2 cellular contexts compared by ENCODE assay signal in the genomic region with DNA sequence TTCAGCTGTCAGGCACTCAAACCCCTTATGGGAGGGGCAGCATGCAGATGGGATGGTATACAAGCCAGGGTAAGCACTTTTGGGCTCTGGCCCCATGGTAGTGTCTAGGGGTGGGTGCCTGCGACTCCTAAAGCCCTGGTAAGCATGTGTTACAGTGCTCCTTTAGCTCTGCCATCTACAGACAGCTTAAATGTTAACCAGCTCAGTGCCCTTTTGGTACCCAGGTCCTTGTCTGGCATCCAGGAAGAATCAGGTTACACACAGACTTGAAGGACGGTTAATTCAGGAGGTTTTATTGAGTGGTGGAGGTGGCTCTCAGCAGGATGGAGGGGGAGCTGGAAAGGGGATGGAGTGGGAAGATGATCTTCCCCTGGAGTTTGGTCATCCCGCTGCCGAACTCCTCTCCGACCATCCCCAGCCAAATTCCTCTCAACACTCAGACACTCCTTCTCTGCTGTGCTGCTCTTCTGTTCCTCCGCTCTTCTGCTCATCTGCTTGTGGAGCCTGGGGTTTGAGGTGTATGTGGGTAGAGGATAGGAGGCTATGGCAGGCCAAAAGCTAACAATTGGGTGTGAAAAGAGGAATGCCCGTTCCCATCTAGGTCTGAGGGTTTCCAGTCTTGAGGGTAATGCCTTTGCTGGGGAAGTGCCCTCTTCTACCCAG.
TF ChIP-seq lines count a peak whose summit lies in the region.

No MANE protein-coding gene starts in this region.

TF ChIP-seq in liver, 16 proteins besides CTCF, POLR2A, EP300 and RAD21 (continued from another document):
- TF ChIP-seq JUND (IDR thresholded peaks at IDR 0.05) (no peak), YY1 (IDR thresholded peaks at IDR 0.05) (no peak), RXRA (IDR thresholded peaks at IDR 0.05) (peak; percentile 20 to 44), GABPA (IDR thresholded peaks at IDR 0.05 in 1 of 2, conservative IDR thresholded peaks at IDR 0.05 in 1 of 2) (no peak), HNF4A (conservative IDR thresholded peaks at IDR 0.05) (peak; percentile 57 to 66), FOXA2 (IDR thresholded peaks at IDR 0.05) (no peak), EGR1 (IDR thresholded peaks at IDR 0.05; ENCODE audit: low read depth in 2 of 2) (no peak)
- TF ChIP-seq, protein P1, sequence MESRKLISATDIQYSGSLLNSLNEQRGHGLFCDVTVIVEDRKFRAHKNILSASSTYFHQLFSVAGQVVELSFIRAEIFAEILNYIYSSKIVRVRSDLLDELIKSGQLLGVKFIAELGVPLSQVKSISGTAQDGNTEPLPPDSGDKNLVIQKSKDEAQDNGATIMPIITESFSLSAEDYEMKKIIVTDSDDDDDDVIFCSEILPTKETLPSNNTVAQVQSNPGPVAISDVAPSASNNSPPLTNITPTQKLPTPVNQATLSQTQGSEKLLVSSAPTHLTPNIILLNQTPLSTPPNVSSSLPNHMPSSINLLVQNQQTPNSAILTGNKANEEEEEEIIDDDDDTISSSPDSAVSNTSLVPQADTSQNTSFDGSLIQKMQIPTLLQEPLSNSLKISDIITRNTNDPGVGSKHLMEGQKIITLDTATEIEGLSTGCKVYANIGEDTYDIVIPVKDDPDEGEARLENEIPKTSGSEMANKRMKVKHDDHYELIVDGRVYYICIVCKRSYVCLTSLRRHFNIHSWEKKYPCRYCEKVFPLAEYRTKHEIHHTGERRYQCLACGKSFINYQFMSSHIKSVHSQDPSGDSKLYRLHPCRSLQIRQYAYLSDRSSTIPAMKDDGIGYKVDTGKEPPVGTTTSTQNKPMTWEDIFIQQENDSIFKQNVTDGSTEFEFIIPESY (IDR thresholded peaks at IDR 0.05): no peak
- TF ChIP-seq, protein P2, sequence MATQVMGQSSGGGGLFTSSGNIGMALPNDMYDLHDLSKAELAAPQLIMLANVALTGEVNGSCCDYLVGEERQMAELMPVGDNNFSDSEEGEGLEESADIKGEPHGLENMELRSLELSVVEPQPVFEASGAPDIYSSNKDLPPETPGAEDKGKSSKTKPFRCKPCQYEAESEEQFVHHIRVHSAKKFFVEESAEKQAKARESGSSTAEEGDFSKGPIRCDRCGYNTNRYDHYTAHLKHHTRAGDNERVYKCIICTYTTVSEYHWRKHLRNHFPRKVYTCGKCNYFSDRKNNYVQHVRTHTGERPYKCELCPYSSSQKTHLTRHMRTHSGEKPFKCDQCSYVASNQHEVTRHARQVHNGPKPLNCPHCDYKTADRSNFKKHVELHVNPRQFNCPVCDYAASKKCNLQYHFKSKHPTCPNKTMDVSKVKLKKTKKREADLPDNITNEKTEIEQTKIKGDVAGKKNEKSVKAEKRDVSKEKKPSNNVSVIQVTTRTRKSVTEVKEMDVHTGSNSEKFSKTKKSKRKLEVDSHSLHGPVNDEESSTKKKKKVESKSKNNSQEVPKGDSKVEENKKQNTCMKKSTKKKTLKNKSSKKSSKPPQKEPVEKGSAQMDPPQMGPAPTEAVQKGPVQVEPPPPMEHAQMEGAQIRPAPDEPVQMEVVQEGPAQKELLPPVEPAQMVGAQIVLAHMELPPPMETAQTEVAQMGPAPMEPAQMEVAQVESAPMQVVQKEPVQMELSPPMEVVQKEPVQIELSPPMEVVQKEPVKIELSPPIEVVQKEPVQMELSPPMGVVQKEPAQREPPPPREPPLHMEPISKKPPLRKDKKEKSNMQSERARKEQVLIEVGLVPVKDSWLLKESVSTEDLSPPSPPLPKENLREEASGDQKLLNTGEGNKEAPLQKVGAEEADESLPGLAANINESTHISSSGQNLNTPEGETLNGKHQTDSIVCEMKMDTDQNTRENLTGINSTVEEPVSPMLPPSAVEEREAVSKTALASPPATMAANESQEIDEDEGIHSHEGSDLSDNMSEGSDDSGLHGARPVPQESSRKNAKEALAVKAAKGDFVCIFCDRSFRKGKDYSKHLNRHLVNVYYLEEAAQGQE (IDR thresholded peaks at IDR 0.05): no peak
TF ChIP-seq in liver: peak in this region for 3.

TF ChIP-seq in HepG2, 621 proteins besides CTCF, POLR2A, EP300 and RAD21 (continued from another document):
- TF ChIP-seq, protein P3, sequence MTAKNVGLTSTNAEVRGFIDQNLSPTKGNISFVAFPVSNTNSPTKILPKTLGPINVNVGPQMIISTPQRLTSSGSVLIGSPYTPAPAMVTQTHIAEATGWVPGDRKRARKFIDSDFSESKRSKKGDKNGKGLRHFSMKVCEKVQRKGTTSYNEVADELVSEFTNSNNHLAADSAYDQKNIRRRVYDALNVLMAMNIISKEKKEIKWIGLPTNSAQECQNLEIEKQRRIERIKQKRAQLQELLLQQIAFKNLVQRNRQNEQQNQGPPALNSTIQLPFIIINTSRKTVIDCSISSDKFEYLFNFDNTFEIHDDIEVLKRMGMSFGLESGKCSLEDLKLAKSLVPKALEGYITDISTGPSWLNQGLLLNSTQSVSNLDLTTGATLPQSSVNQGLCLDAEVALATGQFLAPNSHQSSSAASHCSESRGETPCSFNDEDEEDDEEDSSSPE (CRISPR knock-in tag; IDR thresholded peaks at IDR 0.05): no peak
- TF ChIP-seq, protein P4, sequence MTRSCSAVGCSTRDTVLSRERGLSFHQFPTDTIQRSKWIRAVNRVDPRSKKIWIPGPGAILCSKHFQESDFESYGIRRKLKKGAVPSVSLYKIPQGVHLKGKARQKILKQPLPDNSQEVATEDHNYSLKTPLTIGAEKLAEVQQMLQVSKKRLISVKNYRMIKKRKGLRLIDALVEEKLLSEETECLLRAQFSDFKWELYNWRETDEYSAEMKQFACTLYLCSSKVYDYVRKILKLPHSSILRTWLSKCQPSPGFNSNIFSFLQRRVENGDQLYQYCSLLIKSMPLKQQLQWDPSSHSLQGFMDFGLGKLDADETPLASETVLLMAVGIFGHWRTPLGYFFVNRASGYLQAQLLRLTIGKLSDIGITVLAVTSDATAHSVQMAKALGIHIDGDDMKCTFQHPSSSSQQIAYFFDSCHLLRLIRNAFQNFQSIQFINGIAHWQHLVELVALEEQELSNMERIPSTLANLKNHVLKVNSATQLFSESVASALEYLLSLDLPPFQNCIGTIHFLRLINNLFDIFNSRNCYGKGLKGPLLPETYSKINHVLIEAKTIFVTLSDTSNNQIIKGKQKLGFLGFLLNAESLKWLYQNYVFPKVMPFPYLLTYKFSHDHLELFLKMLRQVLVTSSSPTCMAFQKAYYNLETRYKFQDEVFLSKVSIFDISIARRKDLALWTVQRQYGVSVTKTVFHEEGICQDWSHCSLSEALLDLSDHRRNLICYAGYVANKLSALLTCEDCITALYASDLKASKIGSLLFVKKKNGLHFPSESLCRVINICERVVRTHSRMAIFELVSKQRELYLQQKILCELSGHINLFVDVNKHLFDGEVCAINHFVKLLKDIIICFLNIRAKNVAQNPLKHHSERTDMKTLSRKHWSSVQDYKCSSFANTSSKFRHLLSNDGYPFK (CRISPR knock-in tag; IDR thresholded peaks at IDR 0.05; ENCODE audit: borderline replicate concordance): no peak
- TF ChIP-seq CHD4 (IDR thresholded peaks at IDR 0.05; ENCODE audit: borderline replicate concordance, low read length) (no peak), XBP1 (CRISPR knock-in tag; IDR thresholded peaks at IDR 0.05) (no peak), ZNF264 (CRISPR knock-in tag; IDR thresholded peaks at IDR 0.05) (no peak), BCL6 (CRISPR knock-in tag; IDR thresholded peaks at IDR 0.05) (no peak)
